ENCODE assay signal across 8 cellular contexts in the genomic region with DNA sequence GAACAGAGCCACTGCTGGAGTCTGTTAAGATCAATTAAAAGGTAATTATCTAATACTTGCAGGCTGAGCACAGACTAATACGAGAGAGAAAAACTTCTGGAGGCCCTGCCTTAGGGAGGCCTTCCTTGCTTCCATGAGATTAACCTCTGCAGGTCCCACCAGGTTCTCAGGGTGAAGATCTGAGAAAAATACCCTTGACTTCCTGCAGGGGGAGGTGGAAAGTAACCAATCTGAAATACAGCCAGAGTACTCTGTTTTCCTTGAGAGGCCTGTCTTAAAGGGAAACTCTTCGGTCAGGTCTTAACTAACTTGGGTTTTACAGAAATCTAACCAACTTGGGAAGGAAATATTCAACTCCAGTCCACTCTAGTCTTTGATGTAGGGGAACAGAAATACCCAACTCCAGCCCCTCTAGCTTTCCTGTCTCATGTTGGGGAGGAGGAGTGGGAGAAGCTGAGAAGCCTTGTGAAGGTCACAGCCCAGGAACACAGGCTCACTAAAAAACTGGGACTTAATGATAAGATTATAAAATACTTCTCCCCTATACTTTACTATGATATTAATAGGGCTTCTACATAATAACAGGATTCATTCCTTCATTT.
A peak's percentile ranks its signal among the peaks of the same experiment; 100 is the strongest.
DNase-seq lines count a peak whose midpoint lies in the region; ATAC-seq and TF ChIP-seq lines count a peak whose summit lies in the region.

No MANE protein-coding gene starts in this region.

- H3K4me1 ChIP-seq in gastroesophageal sphincter = no peaks in the 10 kb centered on the region

- H3K36me3 Mint-ChIP-seq in activated CD4-positive, alpha-beta T cell treated with anti-CD3 and anti-CD28 coated beads, Interleukin-2, amount 10 ng/mL, durations not matched to agents 24 days and 14 days (ENCODE audit: low read depth) = peaks cover 10% of the 10 kb centered on the region

- DNase-seq in activated CD4-positive, alpha-beta T cell treated with anti-CD3 and anti-CD28 coated beads, Interleukin-2, amount 10 ng/mL, durations not matched to agents 24 days and 14 days = peak; percentile 66
- DNase-seq in activated CD4-positive, alpha-beta T cell treated with anti-CD3 and anti-CD28 coated beads for 1 hour = no peak
- DNase-seq in SKM-1 treated with dmso at 0.1 percent for 144 hours (lab: John Stamatoyannopoulos, UW; ENCODE audit: unreplicated experiment) = peak; percentile 13
- no peak for DNase-seq in stimulated activated naive CD8-positive, alpha-beta T cell treated with anti-CD3 and anti-CD28 coated beads, Interleukin-15, amount 100 ng/mL, for 72 hours
- no peak for DNase-seq in NCI-H524 treated with DMSO at 0.1 percent for 48 hours (lab: John Stamatoyannopoulos, UW)

- no peak overlapping the region for H3K27ac Mint-ChIP-seq in activated CD4-positive, alpha-beta T cell treated with anti-CD3 and anti-CD28 coated beads, Interleukin-2, amount 10 ng/mL, durations not matched to agents 24 days and 14 days
- no peak overlapping the region for H3K27ac Mint-ChIP-seq in stimulated activated naive CD8-positive, alpha-beta T cell treated with anti-CD3 and anti-CD28 coated beads, Interleukin-15, amount 100 ng/mL, for 72 hours

- TF ChIP-seq EP300 in gastroesophageal sphincter (IDR thresholded peaks at IDR 0.05) = no peak

- no peaks in the 10 kb centered on the region for H3K27me3 Mint-ChIP-seq in activated CD4-positive, alpha-beta T cell treated with anti-CD3 and anti-CD28 coated beads, Interleukin-2, amount 10 ng/mL, durations not matched to agents 24 days and 14 days
- H3K27me3 Mint-ChIP-seq in stimulated activated naive CD8-positive, alpha-beta T cell treated with anti-CD3 and anti-CD28 coated beads, Interleukin-15, amount 100 ng/mL, for 72 hours = no peaks in the 10 kb centered on the region

- peak; percentile 90 for ATAC-seq in GM21381 (IDR thresholded peaks at IDR 0.05; ENCODE audit: unreplicated experiment)
- ATAC-seq in HG03521 (IDR thresholded peaks at IDR 0.05; ENCODE audit: unreplicated experiment) = peak; percentile 96
- ATAC-seq in gastroesophageal sphincter = no peak
- peak; percentile 55 for ATAC-seq in stimulated activated naive CD8-positive, alpha-beta T cell treated with anti-CD3 and anti-CD28 coated beads, Interleukin-15, amount 100 ng/mL, for 72 hours

- H3K9me3 ChIP-seq in gastroesophageal sphincter = no peaks in the 10 kb centered on the region

- no peaks in the 10 kb centered on the region for H3K27me3 ChIP-seq in gastroesophageal sphincter

- H3K4me3 Mint-ChIP-seq in activated CD4-positive, alpha-beta T cell treated with anti-CD3 and anti-CD28 coated beads, Interleukin-2, amount 10 ng/mL, durations not matched to agents 24 days and 14 days = no peak overlapping the region
- H3K4me3 Mint-ChIP-seq in stimulated activated naive CD8-positive, alpha-beta T cell treated with anti-CD3 and anti-CD28 coated beads, Interleukin-15, amount 100 ng/mL, for 72 hours = no peak overlapping the region

- peaks cover 0 to 37% of the 10 kb centered on the region in 2 donors for H3K36me3 ChIP-seq in gastroesophageal sphincter

- peaks cover 4% of the 10 kb centered on the region for H3K9me3 Mint-ChIP-seq in activated CD4-positive, alpha-beta T cell treated with anti-CD3 and anti-CD28 coated beads, Interleukin-2, amount 10 ng/mL, durations not matched to agents 24 days and 14 days
- H3K9me3 Mint-ChIP-seq in stimulated activated naive CD8-positive, alpha-beta T cell treated with anti-CD3 and anti-CD28 coated beads, Interleukin-15, amount 100 ng/mL, for 72 hours = no peaks in the 10 kb centered on the region

- TF ChIP-seq POLR2A in gastroesophageal sphincter (IDR thresholded peaks at IDR 0.05) = no peak

- no peak overlapping the region for H3K27ac ChIP-seq in gastroesophageal sphincter

- H3K4me1 Mint-ChIP-seq in activated CD4-positive, alpha-beta T cell treated with anti-CD3 and anti-CD28 coated beads, Interleukin-2, amount 10 ng/mL, durations not matched to agents 24 days and 14 days = no peaks in the 10 kb centered on the region
- H3K4me1 Mint-ChIP-seq in stimulated activated naive CD8-positive, alpha-beta T cell treated with anti-CD3 and anti-CD28 coated beads, Interleukin-15, amount 100 ng/mL, for 72 hours = no peaks in the 10 kb centered on the region

- H3K4me3 ChIP-seq in gastroesophageal sphincter = no peak overlapping the region

- intact Hi-C loops in activated CD4-positive, alpha-beta T cell treated with anti-CD3 and anti-CD28 coated beads, Interleukin-2, amount 10 ng/mL, durations not matched to agents 24 days and 14 days (cut with micrococcal nuclease) = no loop called here

- TF ChIP-seq CTCF in gastroesophageal sphincter (IDR thresholded peaks at IDR 0.05) = peak; percentile 15 to 53 (median 28)

- WGBS in gastroesophageal sphincter (ENCODE audit: low coverage in 1 of 2), 2 donors = 38 to 73% methylated on average over 1 to 2 of the region's 2 CpGs

Comparison
In these comparisons a context has a peak if more than half of its experiments do, and no peak if none do; other contexts are left out.
1. DNase-seq: peak in activated CD4-positive, alpha-beta T cell treated with anti-CD3 and anti-CD28 coated beads, Interleukin-2, amount 10 ng/mL, durations not matched to agents 24 days and 14 days (single experiment) and SKM-1 treated with dmso at 0.1 percent for 144 hours (single experiment); none in activated CD4-positive, alpha-beta T cell treated with anti-CD3 and anti-CD28 coated beads for 1 hour (single experiment), stimulated activated naive CD8-positive, alpha-beta T cell treated with anti-CD3 and anti-CD28 coated beads, Interleukin-15, amount 100 ng/mL, for 72 hours (0 of 2) and NCI-H524 treated with DMSO at 0.1 percent for 48 hours (single experiment).